In genomic region chr15:92949604-92950249, GRCh38 we compare ENCODE assay signal across 14 cellular contexts. TPM values are rescaled to one million over a fixed set of nuclear protein-coding genes. Genes with fewer than 3 reads are reported as not detected.
DNase-seq lines count a peak whose midpoint lies in the region; ATAC-seq and TF ChIP-seq lines count a peak whose summit lies in the region.
"Had no signal": no experiment of that assay in that cellular context is flagged by ENCODE, and none has a peak within 500 bp of the region (broad histone marks: within the 10 kb centered on the region; RNA-seq: fewer than 3 reads in every experiment).

No MANE protein-coding gene starts in this region.

- peaks cover 8% of the 10 kb centered on the region for H3K27me3 Mint-ChIP-seq in GM23338 (ENCODE audit: insufficient read depth, low read depth, poor library complexity)
- H3K27me3 Mint-ChIP-seq in activated CD8-positive, alpha-beta T cell treated with anti-CD3 and anti-CD28 coated beads, Interleukin-2, amount 10 ng/mL, durations not matched to agents 7 days and 5 days (ENCODE audit: low read depth) = no peaks in the 10 kb centered on the region
- H3K27me3 Mint-ChIP-seq in T-helper 17 cell = no peaks in the 10 kb centered on the region
- H3K27me3 Mint-ChIP-seq: activated CD4-positive, alpha-beta T cell treated with anti-CD3 and anti-CD28 coated beads, Interleukin-2, amount 10 ng/mL, durations not matched to agents 7 days and 5 days had no signal

- H3K4me3 Mint-ChIP-seq in GM23338 (no peak overlapping the region), T-helper 17 cell (no peak overlapping the region)
- H3K4me3 Mint-ChIP-seq in activated CD8-positive, alpha-beta T cell treated with anti-CD3 and anti-CD28 coated beads, Interleukin-2, amount 10 ng/mL, durations not matched to agents 7 days and 5 days = no peak overlapping the region
- H3K4me3 Mint-ChIP-seq: activated CD4-positive, alpha-beta T cell treated with anti-CD3 and anti-CD28 coated beads, Interleukin-2, amount 10 ng/mL, durations not matched to agents 7 days and 5 days had no signal

- DNase-seq in GM23338 (ENCODE audit: low spot score) (peak; percentile 48), left lobe of liver (ENCODE audit: low spot score) (no peak), dorsolateral prefrontal cortex (no peak), activated gamma-delta T cell treated with Interleukin-2 at 50 U/mL for 16 hours (no peak), T-helper 17 cell (no peak)
- no peak for DNase-seq in activated CD8-positive, alpha-beta T cell treated with anti-CD3 and anti-CD28 coated beads, Interleukin-2, amount 10 ng/mL, durations not matched to agents 7 days and 5 days
- DNase-seq: activated CD4-positive, alpha-beta T cell treated with anti-CD3 and anti-CD28 coated beads, Interleukin-2, amount 10 ng/mL, durations not matched to agents 7 days and 5 days; DMS79 treated with DMSO at 0.1 percent for 48 hours; KG1; NCI-H2227 treated with DMSO at 0.1 percent for 48 hours; stimulated activated CD4-positive, alpha-beta T cell treated with anti-CD3 and anti-CD28 coated beads, Interleukin-1b, Interleukin-23, amount 100 ng/mL, for 48 hours had no signal

- H3K9me3 ChIP-seq in BLaER1 = peaks cover 58% of the 10 kb centered on the region
- H3K9me3 ChIP-seq in T-helper 17 cell (ENCODE audit: control insufficient read depth, low read length, poor library complexity, severe bottlenecking) = peaks cover 22% of the 10 kb centered on the region

- H3K27me3 ChIP-seq in BLaER1 = no peaks in the 10 kb centered on the region
- H3K27me3 ChIP-seq in GM23338 (ENCODE audit: insufficient read depth) = no peaks in the 10 kb centered on the region
- no peaks in the 10 kb centered on the region for H3K27me3 ChIP-seq in dorsolateral prefrontal cortex

- POLR2A ChIA-PET in activated CD8-positive, alpha-beta T cell treated with anti-CD3 and anti-CD28 coated beads, Interleukin-2, amount 10 ng/mL, durations not matched to agents 7 days and 5 days (lab: Charles Lee) = no interaction called here

- H3K36me3 Mint-ChIP-seq in GM23338 (ENCODE audit: low read depth) = peaks cover 88% of the 10 kb centered on the region
- peaks cover 88% of the 10 kb centered on the region for H3K36me3 Mint-ChIP-seq in activated CD8-positive, alpha-beta T cell treated with anti-CD3 and anti-CD28 coated beads, Interleukin-2, amount 10 ng/mL, durations not matched to agents 7 days and 5 days (ENCODE audit: low read depth)
- H3K36me3 Mint-ChIP-seq in T-helper 17 cell (ENCODE audit: low read depth) = peaks cover 23% of the 10 kb centered on the region

- no peaks in the 10 kb centered on the region for H3K9me2 ChIP-seq in GM23338 (ENCODE audit: insufficient read depth)

- peaks cover 100% of the 10 kb centered on the region for H3K36me3 ChIP-seq in BLaER1
- H3K36me3 ChIP-seq in GM23338 (ENCODE audit: insufficient read depth) = peaks cover 84% of the 10 kb centered on the region

- peaks cover 43% of the 10 kb centered on the region for H3K9me3 Mint-ChIP-seq in GM23338
- peaks cover 42% of the 10 kb centered on the region for H3K9me3 Mint-ChIP-seq in activated CD8-positive, alpha-beta T cell treated with anti-CD3 and anti-CD28 coated beads, Interleukin-2, amount 10 ng/mL, durations not matched to agents 7 days and 5 days (ENCODE audit: insufficient read depth)

- H4K20me1 ChIP-seq in BLaER1 = no peaks in the 10 kb centered on the region
- H4K20me1 ChIP-seq in GM23338 (replicated peaks; ENCODE audit: insufficient read depth) = peaks cover 8% of the 10 kb centered on the region

- H3K79me2 ChIP-seq in GM23338 (replicated peaks; ENCODE audit: insufficient read depth) = peaks cover 21% of the 10 kb centered on the region

- peaks cover 10% of the 10 kb centered on the region; the same call in 1 of the 2 replicates for H3F3A ChIP-seq in GM23338 (replicated peaks; ENCODE audit: low read depth)

- H3K27ac ChIP-seq in BLaER1 (no peak overlapping the region), GM23338 (ENCODE audit: low read depth) (peak overlapping the region; percentile 65), dorsolateral prefrontal cortex (peak overlapping the region in 5 of 59 donors; percentile 0 to 40 (median 4))

- CTCF ChIA-PET in activated CD8-positive, alpha-beta T cell treated with anti-CD3 and anti-CD28 coated beads, Interleukin-2, amount 10 ng/mL, durations not matched to agents 7 days and 5 days (lab: Charles Lee) = interaction anchor here (2.0 kb wide), 1 partner anchor 153 kb away, joined by 6 read pairs; no protein-coding TSS in a partner anchor

- intact Hi-C loops in dorsolateral prefrontal cortex (cut with DNase I) = no loop called here

- ATAC-seq in GM23338 (no peak), left lobe of liver (peak; percentile 48), HG02885 (IDR thresholded peaks at IDR 0.05; ENCODE audit: poor library complexity, unreplicated experiment) (no peak), T-helper 17 cell (no peak)
- no peak for ATAC-seq in activated CD8-positive, alpha-beta T cell treated with anti-CD3 and anti-CD28 coated beads, Interleukin-2, amount 10 ng/mL, durations not matched to agents 7 days and 5 days
- ATAC-seq: Right ventricle myocardium inferior had no signal

- H3K27ac Mint-ChIP-seq in GM23338 (peak overlapping the region; percentile 89), T-helper 17 cell (no peak overlapping the region)
- peak overlapping the region; percentile 30 for H3K27ac Mint-ChIP-seq in activated CD8-positive, alpha-beta T cell treated with anti-CD3 and anti-CD28 coated beads, Interleukin-2, amount 10 ng/mL, durations not matched to agents 7 days and 5 days
- H3K27ac Mint-ChIP-seq: activated CD4-positive, alpha-beta T cell treated with anti-CD3 and anti-CD28 coated beads, Interleukin-2, amount 10 ng/mL, durations not matched to agents 7 days and 5 days had no signal

- no peak overlapping the region for H3K9ac ChIP-seq in BLaER1

- H2AFZ ChIP-seq in GM23338 = no peak overlapping the region

- H3K4me2 ChIP-seq in BLaER1 = no peak overlapping the region
- no peak overlapping the region for H3K4me2 ChIP-seq in GM23338

- H3K4me1 ChIP-seq in BLaER1 (no peaks in the 10 kb centered on the region), GM23338 (ENCODE audit: insufficient read depth) (no peaks in the 10 kb centered on the region)

- peak overlapping the region; percentile 16; the same call in 1 of the 2 replicates for H3K4me3 ChIP-seq in BLaER1
- no peak overlapping the region; the same call in 1 of the 2 replicates for H3K4me3 ChIP-seq in GM23338
- no peak overlapping the region for H3K4me3 ChIP-seq in dorsolateral prefrontal cortex

- no peaks in the 10 kb centered on the region for H3K4me1 Mint-ChIP-seq in GM23338
- no peaks in the 10 kb centered on the region for H3K4me1 Mint-ChIP-seq in activated CD8-positive, alpha-beta T cell treated with anti-CD3 and anti-CD28 coated beads, Interleukin-2, amount 10 ng/mL, durations not matched to agents 7 days and 5 days (ENCODE audit: low read depth)
- no peaks in the 10 kb centered on the region for H3K4me1 Mint-ChIP-seq in T-helper 17 cell
- H3K4me1 Mint-ChIP-seq: activated CD4-positive, alpha-beta T cell treated with anti-CD3 and anti-CD28 coated beads, Interleukin-2, amount 10 ng/mL, durations not matched to agents 7 days and 5 days had no signal

- no peak for TF ChIP-seq CTCF in GM23338 (conservative IDR thresholded peaks at IDR 0.05; ENCODE audit: low read depth in 2 of 2)
- no peak for TF ChIP-seq CTCF in dorsolateral prefrontal cortex (IDR thresholded peaks at IDR 0.05 in 54 of 56, conservative IDR thresholded peaks at IDR 0.05 in 2 of 56; ENCODE audit: low read depth in 1 of 56, partially characterized antibody in 56 of 56)

TF ChIP-seq in GM23338, 12 proteins besides CTCF, POLR2A, EP300 and RAD21:
- TF ChIP-seq NANOG (IDR thresholded peaks at IDR 0.05; ENCODE audit: borderline replicate concordance) = no peak
- TF ChIP-seq REST (IDR thresholded peaks at IDR 0.05; ENCODE audit: unreplicated experiment) = no peak
TF ChIP-seq in GM23338: peak in this region for 0.

RNA-seq across cellular contexts. Expression of gene CHD2, which starts 49.6 kb away (rescaled TPM):
- 108 and 119 TPM in 2 replicates for total RNA-seq in GM23338 (2014; rRNA removed; shearing (Covaris generic))
- 112 and 130 TPM in 2 replicates for polyA plus RNA-seq in GM23338 (2016; fragmentation: Nextera tagmentation; extraction: Ambion mirVana)
- 100 to 1,000 TPM; 137 to 144 TPM for total RNA-seq in activated CD8-positive, alpha-beta T cell treated with anti-CD3 and anti-CD28 coated beads, Interleukin-2, amount 10 ng/mL, durations not matched to agents 7 days and 5 days
- total RNA-seq in left lobe of liver = 53.1 TPM
- total RNA-seq in dorsolateral prefrontal cortex = 100 to 1,000 TPM; 120 to 227 (median 167) TPM
- total RNA-seq in T-helper 17 cell = 100 to 1,000 TPM; 505 to 520 TPM
